In genomic region chr17:67245694-67246397, GRCh38 we compare ENCODE assay signal across 1 cellular context.
TF ChIP-seq lines count a peak whose summit lies in the region.

No MANE protein-coding gene starts in this region.

TF ChIP-seq in K562, 482 proteins besides CTCF, POLR2A, EP300 and RAD21 (continued from another document):
- no peak for TF ChIP-seq HMBOX1 (IDR thresholded peaks at IDR 0.05)
- peak in 1 of 2 experiments; percentile 8; a peak in 1 of 4 replicates for TF ChIP-seq SIN3A (IDR thresholded peaks at IDR 0.05; ENCODE audit: borderline replicate concordance in 2 of 2, control insufficient read depth in 1 of 2, low read depth in 2 of 2, low read length in 2 of 2)
- no peak for TF ChIP-seq ZNF699 (CRISPR knock-in tag; IDR thresholded peaks at IDR 0.05; ENCODE audit: insufficient replicate concordance)
- TF ChIP-seq POLR2G (IDR thresholded peaks at IDR 0.05; ENCODE audit: low read depth, low read length): peak; percentile 52; the same call in 1 of the 2 replicates
- TF ChIP-seq BCOR (IDR thresholded peaks at IDR 0.05): peak; percentile 41; the same call in 1 of the 2 replicates
- TF ChIP-seq CHD1 (IDR thresholded peaks at IDR 0.05; ENCODE audit: low read length): peak; percentile 50
- TF ChIP-seq ZNF76 (CRISPR knock-in tag; IDR thresholded peaks at IDR 0.05; ENCODE audit: borderline replicate concordance): no peak
- TF ChIP-seq CTCFL (IDR thresholded peaks at IDR 0.05; ENCODE audit: borderline replicate concordance, insufficient read depth, low read depth, low read length, poor library complexity, severe bottlenecking): peak; percentile 61
- TF ChIP-seq ZNF77 (CRISPR knock-in tag; IDR thresholded peaks at IDR 0.05): no peak
TF ChIP-seq in K562: peak in this region for 12.
